In genomic region chr1:11387829-11388228, GRCh38 we compare ENCODE assay signal across 23 cellular contexts.
"Had no signal": no experiment of that assay in that cellular context is flagged by ENCODE, and none has a peak within 500 bp of the region (broad histone marks: within the 10 kb centered on the region; RNA-seq: fewer than 3 reads in every experiment).

No MANE protein-coding gene starts in this region.

- H3K4me3 Mint-ChIP-seq: activated B cell treated with CpG ODN at 0.5 μM for 24 hours; activated CD4-positive, alpha-beta memory T cell treated with anti-CD3 and anti-CD28 coated beads, Interleukin-2, amount 10 ng/mL, durations not matched to agents 7 days and 5 days; activated naive CD4-positive, alpha-beta T cell treated with anti-CD3 and anti-CD28 coated beads, Interleukin-2, amount 10 ng/mL, durations not matched to agents 7 days and 5 days; activated naive CD8-positive, alpha-beta T cell treated with anti-CD3 and anti-CD28 coated beads for 36 hours; activated T-helper 17 cell treated with anti-CD3 and anti-CD28 coated beads, Interleukin-2, amount 50 U/mL, for 72 hours; T-cell had no signal

- H3K9me3 Mint-ChIP-seq: activated B cell treated with CpG ODN at 0.5 μM for 24 hours; activated CD4-positive, alpha-beta memory T cell treated with anti-CD3 and anti-CD28 coated beads, Interleukin-2, amount 10 ng/mL, durations not matched to agents 7 days and 5 days; activated naive CD8-positive, alpha-beta T cell treated with anti-CD3 and anti-CD28 coated beads for 36 hours; activated T-helper 17 cell treated with anti-CD3 and anti-CD28 coated beads, Interleukin-2, amount 50 U/mL, for 72 hours; T-cell had no signal

- ATAC-seq: activated T-helper 17 cell treated with anti-CD3 and anti-CD28 coated beads, Interleukin-2, amount 50 U/mL, for 72 hours; T-cell had no signal

- H3K27me3 Mint-ChIP-seq: activated T-helper 17 cell treated with anti-CD3 and anti-CD28 coated beads, Interleukin-2, amount 50 U/mL, for 72 hours had no signal

- H3K27ac ChIP-seq: SK-N-MC had no signal

- H3K4me1 Mint-ChIP-seq: activated B cell treated with CpG ODN at 0.5 μM for 24 hours had no signal

- H3K27ac Mint-ChIP-seq: activated B cell treated with CpG ODN at 0.5 μM for 24 hours; activated CD4-positive, alpha-beta memory T cell treated with anti-CD3 and anti-CD28 coated beads, Interleukin-2, amount 10 ng/mL, durations not matched to agents 7 days and 5 days; activated naive CD4-positive, alpha-beta T cell treated with anti-CD3 and anti-CD28 coated beads, Interleukin-2, amount 10 ng/mL, durations not matched to agents 7 days and 5 days; activated naive CD8-positive, alpha-beta T cell treated with anti-CD3 and anti-CD28 coated beads for 36 hours; activated T-helper 17 cell treated with anti-CD3 and anti-CD28 coated beads, Interleukin-2, amount 50 U/mL, for 72 hours; T-cell had no signal

- H3K36me3 Mint-ChIP-seq: activated naive CD8-positive, alpha-beta T cell treated with anti-CD3 and anti-CD28 coated beads for 36 hours; T-cell had no signal

- H3K4me3 ChIP-seq: SK-N-MC had no signal

- DNase-seq: activated B cell treated with CpG ODN at 0.5 μM for 24 hours; activated CD4-positive, alpha-beta memory T cell treated with anti-CD3 and anti-CD28 coated beads, Interleukin-2, amount 10 ng/mL, durations not matched to agents 7 days and 5 days; activated CD4-positive, alpha-beta T cell treated with anti-CD3 and anti-CD28 coated beads for 1 hour; activated CD4-positive, alpha-beta T cell treated with anti-CD3 and anti-CD28 coated beads, Interleukin-2, amount 50 U/mL, for 1 hour; activated gamma-delta T cell treated with Interleukin-2 at 50 U/mL for 16 hours; activated naive CD4-positive, alpha-beta T cell treated with anti-CD3 and anti-CD28 coated beads, Interleukin-2, amount 10 ng/mL, durations not matched to agents 7 days and 5 days; activated naive CD8-positive, alpha-beta T cell treated with anti-CD3 and anti-CD28 coated beads for 36 hours; activated T-cell treated with anti-CD3 and anti-CD28 coated beads for 4 hours; activated T-cell treated with anti-CD3 and anti-CD28 coated beads, Interleukin-2, amount 50 U/mL, for 48 hours; cerebellar nuclear complex; Karpas-422; MM.1S; NCI-H1436; NCI-H1694 treated with DMSO at 0.1 percent for 48 hours; NCI-H2081; NCI-H446; NCI-H524; SIG-M5; T-cell; T-helper 2 cell; T1000 had no signal
